Comparison of ENCODE assay signal across 1 cellular context in the genomic region with DNA sequence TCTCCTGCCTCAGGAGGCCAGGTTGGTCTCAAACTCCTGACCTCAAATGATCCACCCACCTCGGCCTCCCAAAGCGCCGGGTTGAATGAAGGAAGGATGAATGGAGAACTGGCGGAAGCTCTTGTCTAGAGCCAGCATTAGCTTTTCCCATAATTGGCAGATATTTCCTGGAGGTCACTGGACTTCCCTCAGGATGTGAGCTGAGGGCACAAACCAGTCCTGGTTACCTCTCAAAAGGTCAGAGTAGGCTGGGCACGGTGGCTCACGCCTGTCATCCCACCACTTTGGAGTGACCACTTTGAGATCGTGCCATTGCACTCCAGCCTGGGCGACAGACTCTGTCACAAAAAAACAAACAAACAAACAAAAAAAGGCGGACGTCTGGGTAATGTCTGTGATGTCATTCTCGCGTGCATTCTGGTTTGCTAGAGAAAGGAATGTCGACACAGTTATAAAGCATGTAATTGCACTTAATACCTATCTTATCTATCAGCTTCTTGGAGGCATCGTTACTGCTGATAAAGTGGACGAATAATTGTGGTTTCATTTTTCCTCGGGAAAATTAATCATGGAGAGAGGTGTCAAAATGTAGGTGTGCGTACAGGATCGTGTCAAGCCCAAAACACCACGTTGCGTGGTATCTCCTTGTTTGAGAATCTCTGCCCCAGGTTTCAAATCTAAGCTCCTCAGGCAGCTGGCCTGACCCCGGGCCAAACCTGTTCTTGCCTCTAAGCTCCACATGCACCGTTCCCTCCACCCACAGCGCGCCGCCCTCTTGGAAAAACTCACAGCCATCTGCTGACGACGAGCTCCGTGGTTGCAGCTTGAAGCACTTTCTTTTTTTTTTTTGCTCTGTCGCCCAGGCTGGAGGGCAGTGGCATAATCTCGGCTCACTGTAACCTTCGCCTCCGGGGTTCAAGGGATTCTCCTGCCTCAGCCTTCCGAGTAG.
TF ChIP-seq lines count a peak whose summit lies in the region.

No MANE protein-coding gene starts in this region.

TF ChIP-seq in HEK293, 187 proteins besides CTCF, POLR2A, EP300 and RAD21 (continues in another document):
- TF ChIP-seq ZNF658 (tag by site-specific recombination; IDR thresholded peaks at IDR 0.05) (no peak), ZNF23 (tag by site-specific recombination; IDR thresholded peaks at IDR 0.05; ENCODE audit: borderline replicate concordance) (no peak), ZSCAN16 (tag by site-specific recombination; IDR thresholded peaks at IDR 0.05) (no peak), ZNF830 (tag by site-specific recombination; IDR thresholded peaks at IDR 0.05; ENCODE audit: low read depth) (no peak), KLF7 (tag by site-specific recombination; IDR thresholded peaks at IDR 0.05; ENCODE audit: borderline replicate concordance) (no peak), ZNF626 (tag by site-specific recombination; IDR thresholded peaks at IDR 0.05) (no peak), ZNF16 (tag by site-specific recombination; IDR thresholded peaks at IDR 0.05; ENCODE audit: low read depth) (no peak), ZNF521 (tag by site-specific recombination; IDR thresholded peaks at IDR 0.05) (no peak), TCF7L2 (IDR thresholded peaks at IDR 0.05; ENCODE audit: borderline replicate concordance, low read depth, low read length) (no peak), GLI2 (tag by site-specific recombination; IDR thresholded peaks at IDR 0.05; ENCODE audit: borderline replicate concordance, low read depth) (no peak), YY2 (tag by site-specific recombination; IDR thresholded peaks at IDR 0.05) (0 out of 2 replicates have a peak, but pooled peaks have one; percentile 28), ZNF146 (tag by site-specific recombination; IDR thresholded peaks at IDR 0.05) (no peak), HOXC10 (CRISPR knock-in tag; IDR thresholded peaks at IDR 0.05) (no peak), EGR2 (tag by site-specific recombination; IDR thresholded peaks at IDR 0.05; ENCODE audit: low read depth) (no peak), ZNF600 (tag by site-specific recombination; IDR thresholded peaks at IDR 0.05) (no peak), ZNF473 (tag by site-specific recombination; IDR thresholded peaks at IDR 0.05) (no peak), YY1 (tag by site-specific recombination; IDR thresholded peaks at IDR 0.05) (no peak), ZNF561 (tag by site-specific recombination; IDR thresholded peaks at IDR 0.05; ENCODE audit: borderline replicate concordance) (no peak), ZNF292 (tag by site-specific recombination; IDR thresholded peaks at IDR 0.05; ENCODE audit: borderline replicate concordance, low read depth) (no peak), SALL2 (tag by site-specific recombination; IDR thresholded peaks at IDR 0.05; ENCODE audit: borderline replicate concordance) (no peak), ZNF510 (tag by site-specific recombination; IDR thresholded peaks at IDR 0.05; ENCODE audit: insufficient replicate concordance) (no peak), SP2 (tag by site-specific recombination; IDR thresholded peaks at IDR 0.05) (no peak), ZNF629 (tag by site-specific recombination; IDR thresholded peaks at IDR 0.05) (peak; percentile 42; the same call in 1 of the 2 replicates), ZNF548 (tag by site-specific recombination; IDR thresholded peaks at IDR 0.05) (no peak), ZNF24 (tag by site-specific recombination; IDR thresholded peaks at IDR 0.05) (no peak), ZNF571 (tag by site-specific recombination; IDR thresholded peaks at IDR 0.05) (no peak), OSR2 (tag by site-specific recombination; IDR thresholded peaks at IDR 0.05) (no peak), ZNF184 (tag by site-specific recombination; IDR thresholded peaks at IDR 0.05) (no peak), ZBTB8A (tag by site-specific recombination; IDR thresholded peaks at IDR 0.05) (0 out of 2 replicates have a peak, but pooled peaks have one; percentile 48), ZSCAN30 (tag by site-specific recombination; IDR thresholded peaks at IDR 0.05) (no peak), WT1 (tag by site-specific recombination; IDR thresholded peaks at IDR 0.05) (no peak)
- TF ChIP-seq, protein P1, sequence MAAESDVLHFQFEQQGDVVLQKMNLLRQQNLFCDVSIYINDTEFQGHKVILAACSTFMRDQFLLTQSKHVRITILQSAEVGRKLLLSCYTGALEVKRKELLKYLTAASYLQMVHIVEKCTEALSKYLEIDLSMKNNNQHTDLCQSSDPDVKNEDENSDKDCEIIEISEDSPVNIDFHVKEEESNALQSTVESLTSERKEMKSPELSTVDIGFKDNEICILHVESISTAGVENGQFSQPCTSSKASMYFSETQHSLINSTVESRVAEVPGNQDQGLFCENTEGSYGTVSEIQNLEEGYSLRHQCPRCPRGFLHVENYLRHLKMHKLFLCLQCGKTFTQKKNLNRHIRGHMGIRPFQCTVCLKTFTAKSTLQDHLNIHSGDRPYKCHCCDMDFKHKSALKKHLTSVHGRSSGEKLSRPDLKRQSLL (tag by site-specific recombination; IDR thresholded peaks at IDR 0.05): no peak
- TF ChIP-seq, protein P2, sequence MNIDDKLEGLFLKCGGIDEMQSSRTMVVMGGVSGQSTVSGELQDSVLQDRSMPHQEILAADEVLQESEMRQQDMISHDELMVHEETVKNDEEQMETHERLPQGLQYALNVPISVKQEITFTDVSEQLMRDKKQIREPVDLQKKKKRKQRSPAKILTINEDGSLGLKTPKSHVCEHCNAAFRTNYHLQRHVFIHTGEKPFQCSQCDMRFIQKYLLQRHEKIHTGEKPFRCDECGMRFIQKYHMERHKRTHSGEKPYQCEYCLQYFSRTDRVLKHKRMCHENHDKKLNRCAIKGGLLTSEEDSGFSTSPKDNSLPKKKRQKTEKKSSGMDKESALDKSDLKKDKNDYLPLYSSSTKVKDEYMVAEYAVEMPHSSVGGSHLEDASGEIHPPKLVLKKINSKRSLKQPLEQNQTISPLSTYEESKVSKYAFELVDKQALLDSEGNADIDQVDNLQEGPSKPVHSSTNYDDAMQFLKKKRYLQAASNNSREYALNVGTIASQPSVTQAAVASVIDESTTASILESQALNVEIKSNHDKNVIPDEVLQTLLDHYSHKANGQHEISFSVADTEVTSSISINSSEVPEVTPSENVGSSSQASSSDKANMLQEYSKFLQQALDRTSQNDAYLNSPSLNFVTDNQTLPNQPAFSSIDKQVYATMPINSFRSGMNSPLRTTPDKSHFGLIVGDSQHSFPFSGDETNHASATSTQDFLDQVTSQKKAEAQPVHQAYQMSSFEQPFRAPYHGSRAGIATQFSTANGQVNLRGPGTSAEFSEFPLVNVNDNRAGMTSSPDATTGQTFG (tag by site-specific recombination; IDR thresholded peaks at IDR 0.05; ENCODE audit: borderline replicate concordance): no peak
- TF ChIP-seq, protein P3, sequence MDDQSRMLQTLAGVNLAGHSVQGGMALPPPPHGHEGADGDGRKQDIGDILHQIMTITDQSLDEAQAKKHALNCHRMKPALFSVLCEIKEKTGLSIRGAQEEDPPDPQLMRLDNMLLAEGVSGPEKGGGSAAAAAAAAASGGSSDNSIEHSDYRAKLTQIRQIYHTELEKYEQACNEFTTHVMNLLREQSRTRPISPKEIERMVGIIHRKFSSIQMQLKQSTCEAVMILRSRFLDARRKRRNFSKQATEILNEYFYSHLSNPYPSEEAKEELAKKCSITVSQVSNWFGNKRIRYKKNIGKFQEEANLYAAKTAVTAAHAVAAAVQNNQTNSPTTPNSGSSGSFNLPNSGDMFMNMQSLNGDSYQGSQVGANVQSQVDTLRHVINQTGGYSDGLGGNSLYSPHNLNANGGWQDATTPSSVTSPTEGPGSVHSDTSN (CRISPR knock-in tag; IDR thresholded peaks at IDR 0.05): no peak
- TF ChIP-seq, protein P4, sequence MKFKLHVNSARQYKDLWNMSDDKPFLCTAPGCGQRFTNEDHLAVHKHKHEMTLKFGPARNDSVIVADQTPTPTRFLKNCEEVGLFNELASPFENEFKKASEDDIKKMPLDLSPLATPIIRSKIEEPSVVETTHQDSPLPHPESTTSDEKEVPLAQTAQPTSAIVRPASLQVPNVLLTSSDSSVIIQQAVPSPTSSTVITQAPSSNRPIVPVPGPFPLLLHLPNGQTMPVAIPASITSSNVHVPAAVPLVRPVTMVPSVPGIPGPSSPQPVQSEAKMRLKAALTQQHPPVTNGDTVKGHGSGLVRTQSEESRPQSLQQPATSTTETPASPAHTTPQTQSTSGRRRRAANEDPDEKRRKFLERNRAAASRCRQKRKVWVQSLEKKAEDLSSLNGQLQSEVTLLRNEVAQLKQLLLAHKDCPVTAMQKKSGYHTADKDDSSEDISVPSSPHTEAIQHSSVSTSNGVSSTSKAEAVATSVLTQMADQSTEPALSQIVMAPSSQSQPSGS (tag by site-specific recombination; IDR thresholded peaks at IDR 0.05; ENCODE audit: low read depth): peak; percentile 75
- TF ChIP-seq, protein P5, sequence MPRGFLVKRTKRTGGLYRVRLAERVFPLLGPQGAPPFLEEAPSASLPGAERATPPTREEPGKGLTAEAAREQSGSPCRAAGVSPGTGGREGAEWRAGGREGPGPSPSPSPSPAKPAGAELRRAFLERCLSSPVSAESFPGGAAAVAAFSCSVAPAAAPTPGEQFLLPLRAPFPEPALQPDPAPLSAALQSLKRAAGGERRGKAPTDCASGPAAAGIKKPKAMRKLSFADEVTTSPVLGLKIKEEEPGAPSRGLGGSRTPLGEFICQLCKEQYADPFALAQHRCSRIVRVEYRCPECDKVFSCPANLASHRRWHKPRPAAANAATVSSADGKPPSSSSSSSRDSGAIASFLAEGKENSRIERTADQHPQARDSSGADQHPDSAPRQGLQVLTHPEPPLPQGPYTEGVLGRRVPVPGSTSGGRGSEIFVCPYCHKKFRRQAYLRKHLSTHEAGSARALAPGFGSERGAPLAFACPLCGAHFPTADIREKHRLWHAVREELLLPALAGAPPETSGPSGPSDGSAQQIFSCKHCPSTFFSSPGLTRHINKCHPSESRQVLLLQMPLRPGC (tag by site-specific recombination; IDR thresholded peaks at IDR 0.05): 0 out of 2 replicates have a peak, but pooled peaks have one; percentile 21
- TF ChIP-seq, protein P6, sequence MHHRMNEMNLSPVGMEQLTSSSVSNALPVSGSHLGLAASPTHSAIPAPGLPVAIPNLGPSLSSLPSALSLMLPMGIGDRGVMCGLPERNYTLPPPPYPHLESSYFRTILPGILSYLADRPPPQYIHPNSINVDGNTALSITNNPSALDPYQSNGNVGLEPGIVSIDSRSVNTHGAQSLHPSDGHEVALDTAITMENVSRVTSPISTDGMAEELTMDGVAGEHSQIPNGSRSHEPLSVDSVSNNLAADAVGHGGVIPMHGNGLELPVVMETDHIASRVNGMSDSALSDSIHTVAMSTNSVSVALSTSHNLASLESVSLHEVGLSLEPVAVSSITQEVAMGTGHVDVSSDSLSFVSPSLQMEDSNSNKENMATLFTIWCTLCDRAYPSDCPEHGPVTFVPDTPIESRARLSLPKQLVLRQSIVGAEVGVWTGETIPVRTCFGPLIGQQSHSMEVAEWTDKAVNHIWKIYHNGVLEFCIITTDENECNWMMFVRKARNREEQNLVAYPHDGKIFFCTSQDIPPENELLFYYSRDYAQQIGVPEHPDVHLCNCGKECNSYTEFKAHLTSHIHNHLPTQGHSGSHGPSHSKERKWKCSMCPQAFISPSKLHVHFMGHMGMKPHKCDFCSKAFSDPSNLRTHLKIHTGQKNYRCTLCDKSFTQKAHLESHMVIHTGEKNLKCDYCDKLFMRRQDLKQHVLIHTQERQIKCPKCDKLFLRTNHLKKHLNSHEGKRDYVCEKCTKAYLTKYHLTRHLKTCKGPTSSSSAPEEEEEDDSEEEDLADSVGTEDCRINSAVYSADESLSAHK (tag by site-specific recombination; IDR thresholded peaks at IDR 0.05): no peak
- TF ChIP-seq, protein P7, sequence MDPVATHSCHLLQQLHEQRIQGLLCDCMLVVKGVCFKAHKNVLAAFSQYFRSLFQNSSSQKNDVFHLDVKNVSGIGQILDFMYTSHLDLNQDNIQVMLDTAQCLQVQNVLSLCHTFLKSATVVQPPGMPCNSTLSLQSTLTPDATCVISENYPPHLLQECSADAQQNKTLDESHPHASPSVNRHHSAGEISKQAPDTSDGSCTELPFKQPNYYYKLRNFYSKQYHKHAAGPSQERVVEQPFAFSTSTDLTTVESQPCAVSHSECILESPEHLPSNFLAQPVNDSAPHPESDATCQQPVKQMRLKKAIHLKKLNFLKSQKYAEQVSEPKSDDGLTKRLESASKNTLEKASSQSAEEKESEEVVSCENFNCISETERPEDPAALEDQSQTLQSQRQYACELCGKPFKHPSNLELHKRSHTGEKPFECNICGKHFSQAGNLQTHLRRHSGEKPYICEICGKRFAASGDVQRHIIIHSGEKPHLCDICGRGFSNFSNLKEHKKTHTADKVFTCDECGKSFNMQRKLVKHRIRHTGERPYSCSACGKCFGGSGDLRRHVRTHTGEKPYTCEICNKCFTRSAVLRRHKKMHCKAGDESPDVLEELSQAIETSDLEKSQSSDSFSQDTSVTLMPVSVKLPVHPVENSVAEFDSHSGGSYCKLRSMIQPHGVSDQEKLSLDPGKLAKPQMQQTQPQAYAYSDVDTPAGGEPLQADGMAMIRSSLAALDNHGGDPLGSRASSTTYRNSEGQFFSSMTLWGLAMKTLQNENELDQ (tag by site-specific recombination; IDR thresholded peaks at IDR 0.05; ENCODE audit: low read depth): no peak
- TF ChIP-seq, protein P8, sequence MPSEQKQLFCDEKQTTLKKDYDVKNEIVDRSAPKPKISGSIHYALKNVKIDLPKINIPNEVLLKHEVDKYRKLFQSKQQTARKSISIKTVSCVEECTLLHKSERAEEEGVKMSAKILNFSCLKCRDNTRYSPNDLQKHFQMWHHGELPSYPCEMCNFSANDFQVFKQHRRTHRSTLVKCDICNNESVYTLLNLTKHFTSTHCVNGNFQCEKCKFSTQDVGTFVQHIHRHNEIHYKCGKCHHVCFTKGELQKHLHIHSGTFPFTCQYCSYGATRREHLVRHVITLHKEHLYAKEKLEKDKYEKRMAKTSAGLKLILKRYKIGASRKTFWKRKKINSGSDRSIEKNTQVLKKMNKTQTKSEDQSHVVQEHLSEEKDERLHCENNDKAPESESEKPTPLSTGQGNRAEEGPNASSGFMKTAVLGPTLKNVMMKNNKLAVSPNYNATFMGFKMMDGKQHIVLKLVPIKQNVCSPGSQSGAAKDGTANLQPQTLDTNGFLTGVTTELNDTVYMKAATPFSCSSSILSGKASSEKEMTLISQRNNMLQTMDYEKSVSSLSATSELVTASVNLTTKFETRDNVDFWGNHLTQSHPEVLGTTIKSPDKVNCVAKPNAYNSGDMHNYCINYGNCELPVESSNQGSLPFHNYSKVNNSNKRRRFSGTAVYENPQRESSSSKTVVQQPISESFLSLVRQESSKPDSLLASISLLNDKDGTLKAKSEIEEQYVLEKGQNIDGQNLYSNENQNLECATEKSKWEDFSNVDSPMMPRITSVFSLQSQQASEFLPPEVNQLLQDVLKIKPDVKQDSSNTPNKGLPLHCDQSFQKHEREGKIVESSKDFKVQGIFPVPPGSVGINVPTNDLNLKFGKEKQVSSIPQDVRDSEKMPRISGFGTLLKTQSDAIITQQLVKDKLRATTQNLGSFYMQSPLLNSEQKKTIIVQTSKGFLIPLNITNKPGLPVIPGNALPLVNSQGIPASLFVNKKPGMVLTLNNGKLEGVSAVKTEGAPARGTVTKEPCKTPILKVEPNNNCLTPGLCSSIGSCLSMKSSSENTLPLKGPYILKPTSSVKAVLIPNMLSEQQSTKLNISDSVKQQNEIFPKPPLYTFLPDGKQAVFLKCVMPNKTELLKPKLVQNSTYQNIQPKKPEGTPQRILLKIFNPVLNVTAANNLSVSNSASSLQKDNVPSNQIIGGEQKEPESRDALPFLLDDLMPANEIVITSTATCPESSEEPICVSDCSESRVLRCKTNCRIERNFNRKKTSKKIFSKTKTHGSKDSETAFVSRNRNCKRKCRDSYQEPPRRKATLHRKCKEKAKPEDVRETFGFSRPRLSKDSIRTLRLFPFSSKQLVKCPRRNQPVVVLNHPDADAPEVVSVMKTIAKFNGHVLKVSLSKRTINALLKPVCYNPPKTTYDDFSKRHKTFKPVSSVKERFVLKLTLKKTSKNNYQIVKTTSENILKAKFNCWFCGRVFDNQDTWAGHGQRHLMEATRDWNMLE (tag by site-specific recombination; conservative IDR thresholded peaks at IDR 0.05; ENCODE audit: low read depth): no peak
